ENCODE assay signal across 10 cellular contexts in the genomic region with DNA sequence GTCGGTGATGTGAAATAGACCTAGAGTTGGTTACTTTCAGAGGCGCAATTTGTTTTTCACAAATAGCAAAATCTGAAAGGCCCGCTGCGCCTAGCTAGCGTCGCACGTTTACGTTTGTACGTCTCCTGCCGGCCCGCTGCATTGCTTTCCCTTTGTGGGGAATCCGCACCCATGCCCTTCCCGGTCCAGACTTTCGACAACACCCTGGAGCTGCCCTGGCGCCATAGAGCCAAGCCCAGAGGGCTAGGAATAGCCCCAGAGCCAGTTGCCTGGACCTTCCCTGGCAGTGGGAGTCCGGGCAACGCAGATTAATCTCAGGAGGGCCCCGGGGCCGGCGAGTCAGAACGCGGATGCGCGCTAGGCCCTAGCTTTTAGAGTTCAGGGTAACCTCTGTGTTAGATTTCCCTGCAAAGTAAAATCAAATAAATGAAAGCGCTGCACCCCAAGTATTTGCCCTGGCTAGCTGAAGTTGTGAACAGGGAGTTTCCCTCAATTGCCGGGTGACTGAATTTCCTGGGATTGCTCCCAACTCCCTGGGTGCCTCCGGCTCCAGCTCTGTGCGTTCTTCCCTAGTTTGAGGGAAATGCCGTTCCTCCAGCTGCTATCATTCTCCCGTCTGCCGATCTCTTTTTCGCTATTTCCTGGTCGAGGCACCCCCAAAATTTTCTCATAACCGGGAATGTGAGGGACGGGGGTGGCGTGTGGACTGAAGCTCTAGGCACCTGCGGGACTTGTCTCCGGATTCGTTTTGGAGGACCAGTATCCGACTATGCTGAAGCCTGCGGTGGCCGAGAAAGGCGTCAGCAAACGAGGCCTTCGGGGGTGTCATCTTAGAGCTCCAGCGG. TPM values are rescaled to one million over a fixed set of nuclear protein-coding genes. Genes with fewer than 3 reads are reported as not detected.
DNase-seq lines count a peak whose midpoint lies in the region; ATAC-seq and TF ChIP-seq lines count a peak whose summit lies in the region.
"Had no signal": no experiment of that assay in that cellular context is flagged by ENCODE, and none has a peak within 500 bp of the region (broad histone marks: within the 10 kb centered on the region; RNA-seq: fewer than 3 reads in every experiment).

No MANE protein-coding gene starts in this region.

- H3K9me3 Mint-ChIP-seq in activated naive CD4-positive, alpha-beta T cell treated with anti-CD3 and anti-CD28 coated beads for 36 hours = no peaks in the 10 kb centered on the region
- H3K9me3 Mint-ChIP-seq in activated T-cell treated with anti-CD3 and anti-CD28 coated beads, Interleukin-2, amount 50 U/mL, for 72 hours = no peaks in the 10 kb centered on the region

- H3K36me3 Mint-ChIP-seq in activated naive CD4-positive, alpha-beta T cell treated with anti-CD3 and anti-CD28 coated beads for 36 hours (ENCODE audit: low read depth) = no peaks in the 10 kb centered on the region
- peaks cover 0 to 2% of the 10 kb centered on the region in 2 donors for H3K36me3 Mint-ChIP-seq in activated T-cell treated with anti-CD3 and anti-CD28 coated beads, Interleukin-2, amount 50 U/mL, for 72 hours (ENCODE audit: insufficient read depth in 2 of 2)

- intact Hi-C loops in activated naive CD4-positive, alpha-beta T cell treated with anti-CD3 and anti-CD28 coated beads for 36 hours (cut with micrococcal nuclease) = loop anchor here (10.0 kb wide), 1 partner anchor 1034 kb away; a partner anchor contains a TSS

- H3K27me3 Mint-ChIP-seq in activated naive CD4-positive, alpha-beta T cell treated with anti-CD3 and anti-CD28 coated beads for 36 hours (ENCODE audit: low read depth) = peaks cover 81% of the 10 kb centered on the region
- peaks cover 89% of the 10 kb centered on the region for H3K27me3 Mint-ChIP-seq in activated T-cell treated with anti-CD3 and anti-CD28 coated beads, Interleukin-2, amount 50 U/mL, for 72 hours (ENCODE audit: low read depth)

- H3K79me2 ChIP-seq in MM.1S (ENCODE audit: low read length) = no peaks in the 10 kb centered on the region

- H4K20me1 ChIP-seq in MM.1S (ENCODE audit: insufficient read depth, low read length) = no peaks in the 10 kb centered on the region

- H3K36me3 ChIP-seq in subcutaneous abdominal adipose tissue (ENCODE audit: control insufficient read depth in 5 of 5, insufficient read depth in 5 of 5, low read length in 5 of 5) (no peaks in the 10 kb centered on the region), MM.1S (replicated peaks; ENCODE audit: insufficient read depth, low read length) (no peaks in the 10 kb centered on the region)

- H3K4me1 Mint-ChIP-seq in activated naive CD4-positive, alpha-beta T cell treated with anti-CD3 and anti-CD28 coated beads for 36 hours (ENCODE audit: low read depth) = peaks cover 42% of the 10 kb centered on the region
- H3K4me1 Mint-ChIP-seq in activated T-cell treated with anti-CD3 and anti-CD28 coated beads, Interleukin-2, amount 50 U/mL, for 72 hours (ENCODE audit: low read depth) = peaks cover 42% of the 10 kb centered on the region

- no peak overlapping the region for H3K4me2 ChIP-seq in MM.1S (ENCODE audit: low read depth, low read length)

- H3K27ac ChIP-seq in subcutaneous abdominal adipose tissue (ENCODE audit: low read depth, low read length) = no peak overlapping the region
- no peak overlapping the region for H3K27ac ChIP-seq in MM.1S (ENCODE audit: low read length)
- H3K27ac ChIP-seq: C4-2B, foreskin keratinocyte had no signal

- H2AFZ ChIP-seq in MM.1S (ENCODE audit: low read length) = no peak overlapping the region

- no peak for TF ChIP-seq CTCF in MM.1S (IDR thresholded peaks at IDR 0.05; ENCODE audit: low read length)

- H3K9me3 ChIP-seq in subcutaneous abdominal adipose tissue (ENCODE audit: control insufficient read depth in 5 of 5, low read length in 5 of 5) (no peaks in the 10 kb centered on the region), MM.1S (replicated peaks; ENCODE audit: insufficient read depth, low read length) (no peaks in the 10 kb centered on the region)

- H3K9ac ChIP-seq in subcutaneous abdominal adipose tissue (ENCODE audit: low read length in 5 of 5) = no peak overlapping the region
- H3K9ac ChIP-seq in MM.1S (ENCODE audit: low read length) = no peak overlapping the region

- no peak for ATAC-seq in activated T-cell treated with anti-CD3 and anti-CD28 coated beads, Interleukin-2, amount 50 U/mL, for 72 hours (replicated peaks in 1 of 2)
- ATAC-seq in HG02623 (IDR thresholded peaks at IDR 0.05; ENCODE audit: unreplicated experiment) (no peak), GM18909 (IDR thresholded peaks at IDR 0.05; ENCODE audit: poor library complexity, unreplicated experiment) (no peak)

- no peaks in the 10 kb centered on the region for H3F3A ChIP-seq in MM.1S (ENCODE audit: insufficient read depth, low read length)

- H3K27me3 ChIP-seq in subcutaneous abdominal adipose tissue (ENCODE audit: control insufficient read depth in 5 of 5, insufficient read depth in 4 of 5, low read length in 5 of 5) = peaks cover 4 to 56% (median 40%) of the 10 kb centered on the region in 5 donors
- H3K27me3 ChIP-seq in MM.1S (replicated peaks; ENCODE audit: insufficient read depth, low read length) = peaks cover 50% of the 10 kb centered on the region

- no peak overlapping the region for H3K27ac Mint-ChIP-seq in activated naive CD4-positive, alpha-beta T cell treated with anti-CD3 and anti-CD28 coated beads for 36 hours
- H3K27ac Mint-ChIP-seq in activated T-cell treated with anti-CD3 and anti-CD28 coated beads, Interleukin-2, amount 50 U/mL, for 72 hours = no peak overlapping the region

- H3K4me3 ChIP-seq in subcutaneous abdominal adipose tissue (ENCODE audit: low read depth in 1 of 5, low read length in 5 of 5) (peak overlapping the region; percentile 48 to 79 (median 60)), MM.1S (ENCODE audit: low read length) (no peak overlapping the region)

- H3K9me2 ChIP-seq in MM.1S (replicated peaks; ENCODE audit: insufficient read depth, low read length) = no peaks in the 10 kb centered on the region

- no peak for DNase-seq in activated naive CD4-positive, alpha-beta T cell treated with anti-CD3 and anti-CD28 coated beads for 36 hours
- no peak for DNase-seq in activated naive CD4-positive, alpha-beta T cell (lab: John Stamatoyannopoulos, UW)
- DNase-seq in activated T-cell treated with anti-CD3 and anti-CD28 coated beads, Interleukin-2, amount 50 U/mL, for 72 hours = no peak
- peak; percentile 32 for DNase-seq in left kidney (ENCODE audit: low read depth, low spot score)
- no peak for DNase-seq in MM.1S
- DNase-seq: foreskin keratinocyte had no signal

- CTCF ChIA-PET in activated naive CD4-positive, alpha-beta T cell treated with anti-CD3 and anti-CD28 coated beads for 36 hours (lab: Charles Lee) = interaction anchor here (1.3 kb wide), 1 partner anchor 8 kb away, joined by 5 read pairs; no protein-coding TSS in a partner anchor

- H3K4me3 Mint-ChIP-seq in activated naive CD4-positive, alpha-beta T cell treated with anti-CD3 and anti-CD28 coated beads for 36 hours = peak overlapping the region; percentile 52
- H3K4me3 Mint-ChIP-seq in activated T-cell treated with anti-CD3 and anti-CD28 coated beads, Interleukin-2, amount 50 U/mL, for 72 hours = peak overlapping the region; percentile 63 to 69

- H3K4me1 ChIP-seq in subcutaneous abdominal adipose tissue (ENCODE audit: control insufficient read depth in 5 of 5, insufficient read depth in 5 of 5, low read length in 5 of 5) = peaks cover 2 to 43% (median 40%) of the 10 kb centered on the region in 5 donors
- no peaks in the 10 kb centered on the region for H3K4me1 ChIP-seq in MM.1S (ENCODE audit: low read length)

RNA-seq across cellular contexts. Expression of a gene that starts 1.2 kb away (rescaled TPM):
- total RNA-seq in activated naive CD4-positive, alpha-beta T cell treated with anti-CD3 and anti-CD28 coated beads for 36 hours = not detected
- not detected for total RNA-seq in activated T-cell treated with anti-CD3 and anti-CD28 coated beads, Interleukin-2, amount 50 U/mL, for 72 hours
- total RNA-seq: foreskin keratinocyte had no signal
